Comparison of ENCODE assay signal across 11 cellular contexts in the genomic region with DNA sequence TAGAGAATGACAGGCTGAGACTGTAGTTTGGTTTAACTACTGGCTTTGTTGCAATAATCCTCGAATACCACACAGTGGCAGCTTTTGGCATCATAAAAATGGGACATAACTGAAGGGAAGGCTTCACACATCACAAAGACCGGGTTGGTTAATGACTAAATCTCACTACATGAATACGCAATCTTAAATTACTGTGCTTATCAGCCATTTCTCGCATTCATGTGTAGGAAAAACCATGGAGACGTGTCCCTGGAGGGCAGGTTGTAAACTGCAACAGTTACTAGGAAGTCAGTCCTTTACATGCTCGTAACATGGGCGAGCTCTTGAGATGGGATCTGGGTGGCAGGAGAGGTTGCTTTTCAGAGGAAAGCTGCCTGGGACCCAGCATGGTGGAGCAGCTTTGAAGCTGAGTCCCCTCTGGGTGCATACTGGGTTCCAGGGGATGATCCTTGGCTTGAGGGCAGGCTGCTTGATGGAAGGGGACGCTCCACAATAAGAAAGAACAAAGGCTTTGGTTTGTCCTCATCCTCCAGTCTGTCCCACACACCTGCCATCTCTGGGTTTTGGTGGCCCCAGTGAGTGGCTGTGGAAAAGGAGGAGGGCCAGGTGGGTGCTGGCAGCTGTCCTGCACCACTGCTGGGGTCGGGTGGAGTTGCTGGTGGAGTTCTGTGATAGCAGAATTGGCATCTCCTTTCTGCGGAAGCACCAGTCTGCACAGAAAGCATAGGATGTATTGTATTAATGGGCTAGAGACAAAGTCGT. TPM values are rescaled to one million over a fixed set of nuclear protein-coding genes. Genes with fewer than 3 reads are reported as not detected.
DNase-seq lines count a peak whose midpoint lies in the region; ATAC-seq and TF ChIP-seq lines count a peak whose summit lies in the region.
"Had no signal": no experiment of that assay in that cellular context is flagged by ENCODE, and none has a peak within 500 bp of the region (broad histone marks: within the 10 kb centered on the region; RNA-seq: fewer than 3 reads in every experiment).

No MANE protein-coding gene starts in this region.

- no peak for ATAC-seq in RWPE2 (ENCODE audit: low read depth)

- no peaks in the 10 kb centered on the region for H3K27me3 ChIP-seq in BLaER1 treated with 17β-estradiol and CSF1 and Interleukin-3, amounts not matched to agents 10 nM and 100 nM
- no peaks in the 10 kb centered on the region for H3K27me3 ChIP-seq in RWPE2 (ENCODE audit: insufficient read depth, poor library complexity, severe bottlenecking)
- no peaks in the 10 kb centered on the region for H3K27me3 ChIP-seq in right atrium auricular region
- H3K27me3 ChIP-seq: dorsolateral prefrontal cortex, SJCRH30 had no signal

- peaks cover 53 to 73% (median 64%) of the 10 kb centered on the region in 11 experiments for H3K36me3 ChIP-seq in BLaER1 treated with 17β-estradiol and CSF1 and Interleukin-3, amounts not matched to agents 10 nM and 100 nM
- H3K36me3 ChIP-seq in RWPE2 (ENCODE audit: low read depth) (peaks cover 51% of the 10 kb centered on the region), right atrium auricular region (peaks cover 44% of the 10 kb centered on the region)

- peak overlapping the region; percentile 87 to 100 (median 98); a peak in 21 of 22 replicates for H3K4me2 ChIP-seq in BLaER1 treated with 17β-estradiol and CSF1 and Interleukin-3, amounts not matched to agents 10 nM and 100 nM

- no peaks in the 10 kb centered on the region for H3K36me3 Mint-ChIP-seq in glutamatergic neuron (ENCODE audit: unreplicated experiment)

- peaks cover 11% of the 10 kb centered on the region for H3K4me1 Mint-ChIP-seq in glutamatergic neuron (ENCODE audit: low read depth, unreplicated experiment)

- peak; percentile 38 for TF ChIP-seq CTCF in RWPE2 (IDR thresholded peaks at IDR 0.05; ENCODE audit: poor library complexity, severe bottlenecking)
- no peak for TF ChIP-seq CTCF in glutamatergic neuron (IDR thresholded peaks at IDR 0.05; ENCODE audit: partially characterized antibody, unreplicated experiment)
- no peak for TF ChIP-seq CTCF in right atrium auricular region (IDR thresholded peaks at IDR 0.05)

- peaks cover 57 to 70% (median 68%) of the 10 kb centered on the region in 11 experiments; a peak in 21 of 22 replicates for H4K20me1 ChIP-seq in BLaER1 treated with 17β-estradiol and CSF1 and Interleukin-3, amounts not matched to agents 10 nM and 100 nM

- peak overlapping the region in 1 of 11 experiments; percentile 13; a peak in 1 of 22 replicates for H3K27ac ChIP-seq in BLaER1 treated with 17β-estradiol and CSF1 and Interleukin-3, amounts not matched to agents 10 nM and 100 nM
- H3K27ac ChIP-seq in RWPE2 (ENCODE audit: poor library complexity, severe bottlenecking) (peak overlapping the region; percentile 84), right atrium auricular region (no peak overlapping the region)
- H3K27ac ChIP-seq: SJCRH30 had no signal

- no peak overlapping the region for H3K4me3 Mint-ChIP-seq in glutamatergic neuron (ENCODE audit: unreplicated experiment)

- peaks cover 11% of the 10 kb centered on the region for H3K9me3 Mint-ChIP-seq in glutamatergic neuron (ENCODE audit: unreplicated experiment)

- DNase-seq in RWPE2 (ENCODE audit: low spot score) (no peak), glutamatergic neuron (no peak), retina (no peak), NCI-H1105 treated with DMSO at 0.1 percent for 48 hours (lab: John Stamatoyannopoulos, UW) (no peak), DMS79 (lab: John Stamatoyannopoulos, UW) (no peak), right atrium auricular region (ENCODE audit: low spot score) (no peak)
- DNase-seq: dorsolateral prefrontal cortex, NCI-H146, SJCRH30 had no signal

- peaks cover 30 to 53% (median 40%) of the 10 kb centered on the region in 10 experiments for H3K4me1 ChIP-seq in BLaER1 treated with 17β-estradiol and CSF1 and Interleukin-3, amounts not matched to agents 10 nM and 100 nM
- H3K4me1 ChIP-seq in RWPE2 (ENCODE audit: insufficient read depth, poor library complexity, severe bottlenecking) (peaks cover 14% of the 10 kb centered on the region), right atrium auricular region (peaks cover 0 to 25% of the 10 kb centered on the region in 2 donors)

- peak; percentile 28 for TF ChIP-seq POLR2A in GM19193 (IDR thresholded peaks at IDR 0.05; ENCODE audit: extremely low read depth, insufficient read depth, insufficient read length)

- peak overlapping the region in 7 of 10 experiments; percentile 90 to 99 (median 99); a peak in 11 of 20 replicates for H3K4me3 ChIP-seq in BLaER1 treated with 17β-estradiol and CSF1 and Interleukin-3, amounts not matched to agents 10 nM and 100 nM
- H3K4me3 ChIP-seq in RWPE2 (ENCODE audit: severe bottlenecking), result no peak overlapping the region
- H3K4me3 ChIP-seq in right atrium auricular region, result no peak overlapping the region
- H3K4me3 ChIP-seq: SJCRH30 had no signal

- H3K27ac Mint-ChIP-seq in glutamatergic neuron (ENCODE audit: unreplicated experiment), result peak overlapping the region; percentile 70

- no peaks in the 10 kb centered on the region for H3K9me3 ChIP-seq in BLaER1 treated with 17β-estradiol and CSF1 and Interleukin-3, amounts not matched to agents 10 nM and 100 nM (replicated peaks in 1 of 11)
- no peaks in the 10 kb centered on the region for H3K9me3 ChIP-seq in RWPE2 (ENCODE audit: severe bottlenecking)
- H3K9me3 ChIP-seq in right atrium auricular region, result no peaks in the 10 kb centered on the region
- H3K9me3 ChIP-seq: SJCRH30 had no signal

- peak overlapping the region in 10 of 11 experiments; percentile 88 to 97 (median 94); a peak in 16 of 22 replicates for H3K9ac ChIP-seq in BLaER1 treated with 17β-estradiol and CSF1 and Interleukin-3, amounts not matched to agents 10 nM and 100 nM

- H3K27me3 Mint-ChIP-seq in glutamatergic neuron (ENCODE audit: unreplicated experiment), result peaks cover 24% of the 10 kb centered on the region

RNA-seq across cellular contexts. Expression of a gene that starts 2.1 kb away (rescaled TPM):
- total RNA-seq in glutamatergic neuron (ENCODE audit: unreplicated experiment) (829 TPM), right atrium auricular region (1,000 to 10,000 TPM; 1,510 to 1,937 TPM)

RNA-seq across cellular contexts. Expression of a gene that starts 18.1 kb away (rescaled TPM):
- 25.3 TPM for total RNA-seq in glutamatergic neuron (ENCODE audit: unreplicated experiment)
- 10 to 100 TPM; 10.8 to 17.7 TPM for total RNA-seq in right atrium auricular region

RNA-seq across cellular contexts. Expression of a gene that starts 21.9 kb away (rescaled TPM):
- total RNA-seq in glutamatergic neuron (ENCODE audit: unreplicated experiment) (724 TPM), right atrium auricular region (10 to 100 TPM; 61.1 to 69.4 TPM)

RNA-seq across cellular contexts. Expression of a gene that starts 38.3 kb away (rescaled TPM):
- total RNA-seq in glutamatergic neuron (ENCODE audit: unreplicated experiment) (not detected), right atrium auricular region (not detected)
- total RNA-seq: SJCRH30 had no signal

Comparison
In these comparisons a context has a peak if more than half of its experiments do, and no peak if none do; other contexts are left out.
1. H3K4me3 ChIP-seq: peak in BLaER1 treated with 17β-estradiol and CSF1 and Interleukin-3, amounts not matched to agents 10 nM and 100 nM (7 of 10); none in RWPE2 (single experiment) and right atrium auricular region (0 of 2).
2. RNA of a gene that starts 21.9 kb away (total RNA-seq): 724 TPM in glutamatergic neuron (single experiment); 61.1 to 69.4 TPM in right atrium auricular region; every median in the first group is over 10 times any median in the second.